Comparison of ENCODE assay signal across 9 cellular contexts in the genomic region with DNA sequence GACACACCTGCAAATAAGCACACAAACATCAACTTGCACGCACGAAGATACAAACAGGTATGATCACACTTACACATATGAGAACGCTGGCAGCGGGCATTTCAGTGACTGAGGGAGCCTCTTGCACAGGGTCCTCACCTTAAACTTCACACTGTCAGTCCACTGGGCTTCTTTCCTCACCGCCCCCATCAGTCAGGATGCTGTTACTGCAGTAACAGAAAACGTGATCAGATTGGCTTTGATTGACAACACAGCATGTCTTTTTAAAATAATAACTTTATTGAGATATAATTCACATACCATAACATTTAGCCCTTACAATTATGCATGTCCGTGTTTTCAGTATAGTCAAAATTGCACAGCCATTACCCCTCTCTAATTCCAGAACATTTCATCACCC. TPM values are rescaled to one million over a fixed set of nuclear protein-coding genes. Genes with fewer than 3 reads are reported as not detected.
DNase-seq lines count a peak whose midpoint lies in the region; ATAC-seq and TF ChIP-seq lines count a peak whose summit lies in the region.
"Had no signal": no experiment of that assay in that cellular context is flagged by ENCODE, and none has a peak within 500 bp of the region (broad histone marks: within the 10 kb centered on the region; RNA-seq: fewer than 3 reads in every experiment).

No MANE protein-coding gene starts in this region.

- no peaks in the 10 kb centered on the region for H3K79me2 ChIP-seq in PC-3 (ENCODE audit: low read length)

- no peak overlapping the region for H3K9ac ChIP-seq in PC-3 (ENCODE audit: low read length)

- no peaks in the 10 kb centered on the region for H3K9me2 ChIP-seq in PC-3 (replicated peaks; ENCODE audit: low read length)

- intact Hi-C loops in PC-3 (cut with micrococcal nuclease) = no loop called here

- DNase-seq in BE2C (peak; percentile 37), GM10248 (ENCODE audit: extremely low spot score) (peak; percentile 61), PC-3 (peak; percentile 35), hepatic stellate cell (ENCODE audit: low spot score) (peak; percentile 48), NCI-H1092 (lab: John Stamatoyannopoulos, UW) (no peak), caudate nucleus (lab: John Stamatoyannopoulos, UW) (no peak)

- CTCF ChIA-PET in GM10248 (lab: Yijun Ruan, JAX) (interaction anchor here (0.7 to 17.4 kb wide), 11 partner anchors 9 to 81 kb away, joined by 3 to 664 read pairs (median 4); partner anchors contain the start of gene OTUB2), PC-3 (lab: Charles Lee) (no interaction called here)

- H4K20me1 ChIP-seq in PC-3 (ENCODE audit: low read length) = no peaks in the 10 kb centered on the region

- no TSS peak for BruUV-seq in PC-3 (replicated peaks; lab: Mats Ljungman, UMichigan)

- peak; percentile 65 for TF ChIP-seq CTCF in BE2C (IDR thresholded peaks at IDR 0.05; ENCODE audit: low read depth, low read length)
- TF ChIP-seq CTCF in GM10248 (IDR thresholded peaks at IDR 0.05; ENCODE audit: control extremely low read depth, extremely low read depth, low read depth, missing control alignments) = peak; percentile 44
- TF ChIP-seq CTCF in PC-3 (conservative IDR thresholded peaks at IDR 0.05; ENCODE audit: low read depth, low read length) = peak; percentile 55

- H3K27me3 ChIP-seq in BE2C = no peaks in the 10 kb centered on the region
- H3K27me3 ChIP-seq in PC-3 (ENCODE audit: low read length) = no peaks in the 10 kb centered on the region

- no peak overlapping the region for H2AFZ ChIP-seq in PC-3 (ENCODE audit: low read length)

- H3K27ac ChIP-seq in PC-3 (ENCODE audit: low read length) (no peak overlapping the region), caudate nucleus (ENCODE audit: low read depth, low read length) (no peak overlapping the region)

- H3K9me3 ChIP-seq in BE2C = no peaks in the 10 kb centered on the region
- H3K9me3 ChIP-seq in PC-3 (ENCODE audit: low read length) = no peaks in the 10 kb centered on the region

- H3K36me3 ChIP-seq in BE2C (no peaks in the 10 kb centered on the region), PC-3 (ENCODE audit: low read depth, low read length) (no peaks in the 10 kb centered on the region)

- H3K4me2 ChIP-seq in PC-3 (ENCODE audit: low read length) = no peak overlapping the region

- ATAC-seq in PC-3 = no peak
- ATAC-seq in HG02884 (IDR thresholded peaks at IDR 0.05; ENCODE audit: unreplicated experiment) = no peak
- ATAC-seq: sciatic nerve had no signal

- no peaks in the 10 kb centered on the region for H3F3A ChIP-seq in PC-3 (ENCODE audit: low read length, unreplicated experiment)

- H3K4me3 ChIP-seq in BE2C (ENCODE audit: low read depth, low read length) (no peak overlapping the region), PC-3 (ENCODE audit: low read length) (no peak overlapping the region)

- no peaks in the 10 kb centered on the region for H3K4me1 ChIP-seq in BE2C
- 0 out of 2 replicates have a peak, but pooled peaks cover 7% of the 10 kb centered on the region for H3K4me1 ChIP-seq in PC-3 (ENCODE audit: insufficient read depth, low read length)

- POLR2A ChIA-PET in GM10248 (lab: Yijun Ruan, JAX) (interaction anchor here (1.3 kb wide), 1 partner anchor 46 kb away, joined by 3 read pairs; no protein-coding TSS in a partner anchor), PC-3 (lab: Charles Lee; ENCODE audit: unreplicated experiment) (no interaction called here)

RNA-seq across cellular contexts. Expression of gene CCDC197, which starts 8.2 kb away (rescaled TPM):
- polyA plus RNA-seq in BE2C (2012; ENCODE audit: insufficient read depth, insufficient read length, low read depth) = not detected
- not detected in 2 replicates for total RNA-seq in PC-3 (2014; rRNA removed)
- total RNA-seq: sciatic nerve, subcutaneous adipose tissue had no signal

RNA-seq across cellular contexts. Expression of gene OTUB2, which starts 20.8 kb away (rescaled TPM):
- polyA plus RNA-seq in BE2C (2012; ENCODE audit: insufficient read depth, insufficient read length, low read depth) = 1.3 TPM
- total RNA-seq in PC-3 (2014; rRNA removed) = 7.7 and 9.0 TPM in 2 replicates

RNA-seq across cellular contexts. Expression of gene ASB2, which starts 29.0 kb away (rescaled TPM):
- not detected for polyA plus RNA-seq in BE2C (2012; ENCODE audit: insufficient read depth, insufficient read length, low read depth)
- total RNA-seq in PC-3 (2014; rRNA removed) = 0.12 and 0.22 TPM in 2 replicates

Comparison
In these comparisons a context has a peak if more than half of its experiments do, and no peak if none do; other contexts are left out.
1. DNase-seq: peak in BE2C (single experiment), GM10248 (single experiment), PC-3 (single experiment) and hepatic stellate cell (single experiment); none in NCI-H1092 (single experiment) and caudate nucleus (0 of 61).
2. Peak in every context shown above with its lines, with median percentiles within 50 percentile points of each other: CTCF ChIP-seq.